In genomic region chr2:178522950-178523595, GRCh38 we compare ENCODE assay signal across 1 cellular context.
TF ChIP-seq lines count a peak whose summit lies in the region.

No MANE protein-coding gene starts in this region.

TF ChIP-seq in K562, 482 proteins besides CTCF, POLR2A, EP300 and RAD21 (continued from another document and continues in another):
- TF ChIP-seq ELK1 (CRISPR knock-in tag; IDR thresholded peaks at IDR 0.05) (no peak), DDX20 (tag; IDR thresholded peaks at IDR 0.05; ENCODE audit: low read depth) (no peak), SMAD2 (IDR thresholded peaks at IDR 0.05; ENCODE audit: low read depth, low read length) (no peak), GTF2A2 (tag; IDR thresholded peaks at IDR 0.05) (no peak), IRF2 (CRISPR knock-in tag; IDR thresholded peaks at IDR 0.05) (no peak), NFIC (IDR thresholded peaks at IDR 0.05) (peak; percentile 27; the same call in 1 of the 2 replicates), ZBTB1 (CRISPR knock-in tag; IDR thresholded peaks at IDR 0.05; ENCODE audit: borderline replicate concordance, low read depth) (no peak), RFX5 (IDR thresholded peaks at IDR 0.05; ENCODE audit: low read depth, low read length) (no peak), KLF16 (IDR thresholded peaks at IDR 0.05) (peak; percentile 68; the same call in 1 of the 2 replicates), SRF (CRISPR knock-in tag; IDR thresholded peaks at IDR 0.05) (no peak; a peak in 1 of 4 replicates), TAF15 (IDR thresholded peaks at IDR 0.05; ENCODE audit: low read depth, low read length) (no peak), MCM5 (IDR thresholded peaks at IDR 0.05; ENCODE audit: low read depth) (no peak), CBFA2T3 (IDR thresholded peaks at IDR 0.05) (peak; percentile 5; the same call in 1 of the 2 replicates), ETS2 (tag; IDR thresholded peaks at IDR 0.05; ENCODE audit: borderline replicate concordance, poor library complexity, severe bottlenecking) (no peak), ZBTB9 (CRISPR knock-in tag; IDR thresholded peaks at IDR 0.05) (peak; percentile 48; the same call in 1 of the 2 replicates), FOXJ3 (CRISPR knock-in tag; IDR thresholded peaks at IDR 0.05) (no peak), SNRNP70 (optimal IDR thresholded peaks at IDR 0.05; ENCODE audit: low read depth, low read length) (no peak), SIRT6 (IDR thresholded peaks at IDR 0.05; ENCODE audit: low read depth, low read length) (no peak), HNRNPK (IDR thresholded peaks at IDR 0.05; ENCODE audit: low read depth, low read length, poor library complexity, severe bottlenecking) (no peak), ZFPM2 (CRISPR knock-in tag; IDR thresholded peaks at IDR 0.05) (no peak), TCF7 (IDR thresholded peaks at IDR 0.05; ENCODE audit: borderline replicate concordance) (0 out of 2 replicates have a peak, but pooled peaks have one; percentile 54), NFE2 (IDR thresholded peaks at IDR 0.05; ENCODE audit: low read depth) (0 out of 2 replicates have a peak, but pooled peaks have one; percentile 36), HDAC2 (IDR thresholded peaks at IDR 0.05) (peak; percentile 69), BHLHE40 (IDR thresholded peaks at IDR 0.05; ENCODE audit: low read length) (0 out of 2 replicates have a peak, but pooled peaks have one; percentile 34), POLR3G (IDR thresholded peaks at IDR 0.05; ENCODE audit: extremely low read depth, insufficient read length, insufficient replicate concordance) (no peak), ZNF655 (CRISPR knock-in tag; IDR thresholded peaks at IDR 0.05) (no peak), ZC3H8 (IDR thresholded peaks at IDR 0.05) (no peak), TCF15 (CRISPR knock-in tag; IDR thresholded peaks at IDR 0.05) (no peak), RB1 (IDR thresholded peaks at IDR 0.05; ENCODE audit: low read depth) (peak; percentile 84), FOXP1 (CRISPR knock-in tag; IDR thresholded peaks at IDR 0.05) (0 out of 2 replicates have a peak, but pooled peaks have one; percentile 48), POLR2G (IDR thresholded peaks at IDR 0.05; ENCODE audit: low read depth, low read length) (peak; percentile 77), HDGF (IDR thresholded peaks at IDR 0.05) (no peak; the same call in 1 of the 2 replicates), ZNF449 (CRISPR knock-in tag; IDR thresholded peaks at IDR 0.05) (no peak), SRSF9 (IDR thresholded peaks at IDR 0.05; ENCODE audit: borderline replicate concordance, low read depth, low read length) (no peak), ZNF41 (CRISPR knock-in tag; conservative IDR thresholded peaks at IDR 0.05) (no peak; the same call in 1 of the 2 replicates), CEBPB (tag; IDR thresholded peaks at IDR 0.05) (peak; percentile 81), ZFP30 (CRISPR knock-in tag; IDR thresholded peaks at IDR 0.05; ENCODE audit: borderline replicate concordance) (no peak), NCOA4 (IDR thresholded peaks at IDR 0.05; ENCODE audit: partially characterized antibody) (no peak), ZSCAN29 (IDR thresholded peaks at IDR 0.05) (no peak), TARDBP (IDR thresholded peaks at IDR 0.05) (no peak), ZNF3 (CRISPR knock-in tag; IDR thresholded peaks at IDR 0.05) (no peak), ARID1B (IDR thresholded peaks at IDR 0.05) (peak; percentile 25; the same call in 1 of the 2 replicates)
- TF ChIP-seq, protein P1, sequence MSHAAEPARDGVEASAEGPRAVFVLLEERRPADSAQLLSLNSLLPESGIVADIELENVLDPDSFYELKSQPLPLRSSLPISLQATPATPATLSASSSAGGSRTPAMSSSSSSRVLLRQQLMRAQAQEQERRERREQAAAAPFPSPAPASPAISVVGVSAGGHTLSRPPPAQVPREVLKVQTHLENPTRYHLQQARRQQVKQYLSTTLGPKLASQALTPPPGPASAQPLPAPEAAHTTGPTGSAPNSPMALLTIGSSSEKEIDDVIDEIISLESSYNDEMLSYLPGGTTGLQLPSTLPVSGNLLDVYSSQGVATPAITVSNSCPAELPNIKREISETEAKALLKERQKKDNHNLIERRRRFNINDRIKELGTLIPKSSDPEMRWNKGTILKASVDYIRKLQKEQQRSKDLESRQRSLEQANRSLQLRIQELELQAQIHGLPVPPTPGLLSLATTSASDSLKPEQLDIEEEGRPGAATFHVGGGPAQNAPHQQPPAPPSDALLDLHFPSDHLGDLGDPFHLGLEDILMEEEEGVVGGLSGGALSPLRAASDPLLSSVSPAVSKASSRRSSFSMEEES (CRISPR knock-in tag; IDR thresholded peaks at IDR 0.05): no peak
- TF ChIP-seq, protein P2, sequence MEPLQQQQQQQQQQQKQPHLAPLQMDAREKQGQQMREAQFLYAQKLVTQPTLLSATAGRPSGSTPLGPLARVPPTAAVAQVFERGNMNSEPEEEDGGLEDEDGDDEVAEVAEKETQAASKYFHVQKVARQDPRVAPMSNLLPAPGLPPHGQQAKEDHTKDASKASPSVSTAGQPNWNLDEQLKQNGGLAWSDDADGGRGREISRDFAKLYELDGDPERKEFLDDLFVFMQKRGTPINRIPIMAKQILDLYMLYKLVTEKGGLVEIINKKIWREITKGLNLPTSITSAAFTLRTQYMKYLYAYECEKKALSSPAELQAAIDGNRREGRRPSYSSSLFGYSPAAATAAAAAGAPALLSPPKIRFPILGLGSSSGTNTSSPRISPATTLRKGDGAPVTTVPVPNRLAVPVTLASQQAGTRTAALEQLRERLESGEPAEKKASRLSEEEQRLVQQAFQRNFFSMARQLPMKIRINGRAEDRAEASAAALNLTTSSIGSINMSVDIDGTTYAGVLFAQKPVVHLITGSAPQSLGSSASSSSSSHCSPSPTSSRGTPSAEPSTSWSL (CRISPR knock-in tag; IDR thresholded peaks at IDR 0.05; ENCODE audit: borderline replicate concordance): no peak
- TF ChIP-seq, protein P3, sequence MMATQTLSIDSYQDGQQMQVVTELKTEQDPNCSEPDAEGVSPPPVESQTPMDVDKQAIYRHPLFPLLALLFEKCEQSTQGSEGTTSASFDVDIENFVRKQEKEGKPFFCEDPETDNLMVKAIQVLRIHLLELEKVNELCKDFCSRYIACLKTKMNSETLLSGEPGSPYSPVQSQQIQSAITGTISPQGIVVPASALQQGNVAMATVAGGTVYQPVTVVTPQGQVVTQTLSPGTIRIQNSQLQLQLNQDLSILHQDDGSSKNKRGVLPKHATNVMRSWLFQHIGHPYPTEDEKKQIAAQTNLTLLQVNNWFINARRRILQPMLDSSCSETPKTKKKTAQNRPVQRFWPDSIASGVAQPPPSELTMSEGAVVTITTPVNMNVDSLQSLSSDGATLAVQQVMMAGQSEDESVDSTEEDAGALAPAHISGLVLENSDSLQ (IDR thresholded peaks at IDR 0.05): peak; percentile 66
- TF ChIP-seq, protein P4, sequence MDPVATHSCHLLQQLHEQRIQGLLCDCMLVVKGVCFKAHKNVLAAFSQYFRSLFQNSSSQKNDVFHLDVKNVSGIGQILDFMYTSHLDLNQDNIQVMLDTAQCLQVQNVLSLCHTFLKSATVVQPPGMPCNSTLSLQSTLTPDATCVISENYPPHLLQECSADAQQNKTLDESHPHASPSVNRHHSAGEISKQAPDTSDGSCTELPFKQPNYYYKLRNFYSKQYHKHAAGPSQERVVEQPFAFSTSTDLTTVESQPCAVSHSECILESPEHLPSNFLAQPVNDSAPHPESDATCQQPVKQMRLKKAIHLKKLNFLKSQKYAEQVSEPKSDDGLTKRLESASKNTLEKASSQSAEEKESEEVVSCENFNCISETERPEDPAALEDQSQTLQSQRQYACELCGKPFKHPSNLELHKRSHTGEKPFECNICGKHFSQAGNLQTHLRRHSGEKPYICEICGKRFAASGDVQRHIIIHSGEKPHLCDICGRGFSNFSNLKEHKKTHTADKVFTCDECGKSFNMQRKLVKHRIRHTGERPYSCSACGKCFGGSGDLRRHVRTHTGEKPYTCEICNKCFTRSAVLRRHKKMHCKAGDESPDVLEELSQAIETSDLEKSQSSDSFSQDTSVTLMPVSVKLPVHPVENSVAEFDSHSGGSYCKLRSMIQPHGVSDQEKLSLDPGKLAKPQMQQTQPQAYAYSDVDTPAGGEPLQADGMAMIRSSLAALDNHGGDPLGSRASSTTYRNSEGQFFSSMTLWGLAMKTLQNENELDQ (CRISPR knock-in tag; IDR thresholded peaks at IDR 0.05; ENCODE audit: borderline replicate concordance): no peak
- TF ChIP-seq, protein P5, sequence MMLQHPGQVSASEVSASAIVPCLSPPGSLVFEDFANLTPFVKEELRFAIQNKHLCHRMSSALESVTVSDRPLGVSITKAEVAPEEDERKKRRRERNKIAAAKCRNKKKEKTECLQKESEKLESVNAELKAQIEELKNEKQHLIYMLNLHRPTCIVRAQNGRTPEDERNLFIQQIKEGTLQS (IDR thresholded peaks at IDR 0.05): peak; percentile 80
- TF ChIP-seq, protein P5 (CRISPR knock-in tag; conservative IDR thresholded peaks at IDR 0.05): peak; percentile 86; the same call in 1 of the 2 replicates
- TF ChIP-seq, protein P6, sequence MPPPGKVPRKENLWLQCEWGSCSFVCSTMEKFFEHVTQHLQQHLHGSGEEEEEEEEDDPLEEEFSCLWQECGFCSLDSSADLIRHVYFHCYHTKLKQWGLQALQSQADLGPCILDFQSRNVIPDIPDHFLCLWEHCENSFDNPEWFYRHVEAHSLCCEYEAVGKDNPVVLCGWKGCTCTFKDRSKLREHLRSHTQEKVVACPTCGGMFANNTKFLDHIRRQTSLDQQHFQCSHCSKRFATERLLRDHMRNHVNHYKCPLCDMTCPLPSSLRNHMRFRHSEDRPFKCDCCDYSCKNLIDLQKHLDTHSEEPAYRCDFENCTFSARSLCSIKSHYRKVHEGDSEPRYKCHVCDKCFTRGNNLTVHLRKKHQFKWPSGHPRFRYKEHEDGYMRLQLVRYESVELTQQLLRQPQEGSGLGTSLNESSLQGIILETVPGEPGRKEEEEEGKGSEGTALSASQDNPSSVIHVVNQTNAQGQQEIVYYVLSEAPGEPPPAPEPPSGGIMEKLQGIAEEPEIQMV (tag; conservative IDR thresholded peaks at IDR 0.05; ENCODE audit: low read depth): no peak
